In the genomic region with DNA sequence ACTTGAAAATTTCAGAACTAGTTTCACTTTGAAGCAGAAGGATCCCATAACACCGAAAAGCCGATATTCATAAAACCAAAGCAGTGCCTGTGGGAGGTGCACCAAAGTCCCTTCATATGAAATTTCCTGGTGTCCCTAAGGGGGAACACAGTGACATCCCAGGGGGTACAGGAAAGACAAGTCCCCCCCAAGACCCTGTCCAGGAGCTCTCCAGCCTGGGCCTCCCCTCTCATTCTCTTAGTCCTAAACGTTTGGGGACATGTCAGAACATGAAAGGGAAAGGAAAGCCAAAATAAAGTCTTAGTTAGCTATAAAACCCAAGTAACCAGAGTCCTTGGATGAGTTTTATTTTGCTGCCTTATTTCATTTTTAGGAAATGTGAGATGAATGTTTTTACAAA, we compare ENCODE assay signal across 15 cellular contexts. TPM values are rescaled to one million over a fixed set of nuclear protein-coding genes. Genes with fewer than 3 reads are reported as not detected.
DNase-seq lines count a peak whose midpoint lies in the region; ATAC-seq, FAIRE-seq and TF ChIP-seq lines count a peak whose summit lies in the region.
"Had no signal": no experiment of that assay in that cellular context is flagged by ENCODE, and none has a peak within 500 bp of the region (broad histone marks: within the 10 kb centered on the region; RNA-seq: fewer than 3 reads in every experiment).

No MANE protein-coding gene starts in this region.

- no peaks in the 10 kb centered on the region for H3K36me3 ChIP-seq in heart right ventricle
- H3K36me3 ChIP-seq: ascending aorta, lower lobe of right lung had no signal

- no peaks in the 10 kb centered on the region for H3K9me3 ChIP-seq in heart right ventricle
- H3K9me3 ChIP-seq: ascending aorta, lower lobe of right lung had no signal

- peak overlapping the region in 4 of 10 donors; percentile 35 to 62 (median 39) for H3K27ac ChIP-seq in heart right ventricle
- H3K27ac ChIP-seq: coronary artery, lower lobe of right lung had no signal

- TF ChIP-seq CTCF in heart right ventricle (IDR thresholded peaks at IDR 0.05): no peak
- no peak for TF ChIP-seq CTCF in NB4 (IDR thresholded peaks at IDR 0.05; ENCODE audit: low read depth, low read length)
- TF ChIP-seq CTCF in foreskin fibroblast (IDR thresholded peaks at IDR 0.05; ENCODE audit: low read depth, low read length): no peak

- intact Hi-C loops in heart right ventricle (cut with DNase I): no loop called here
- intact Hi-C loops in Right ventricle myocardium superior (cut with DNase I): no loop called here

- no peaks in the 10 kb centered on the region for H3K27me3 ChIP-seq in heart right ventricle
- H3K27me3 ChIP-seq: ascending aorta had no signal

- peaks cover 0 to 23% (median 0%) of the 10 kb centered on the region in 9 donors for H3K4me1 ChIP-seq in heart right ventricle
- H3K4me1 ChIP-seq: ascending aorta, lower lobe of right lung had no signal

- 74% methylated on average over 3 of the region's 3 CpGs for WGBS in heart right ventricle, 2 donors

- no peak for TF ChIP-seq POLR2A in NB4 (IDR thresholded peaks at IDR 0.05; ENCODE audit: extremely low read depth, insufficient read length)

- peak overlapping the region in 6 of 10 donors; percentile 5 to 29 (median 26) for H3K4me3 ChIP-seq in heart right ventricle
- peak overlapping the region; percentile 29 for H3K4me3 ChIP-seq in NB4 (ENCODE audit: low read depth, low read length)
- peak overlapping the region; percentile 24 to 43 for H3K4me3 ChIP-seq in foreskin fibroblast (ENCODE audit: low read depth in 1 of 2, low read length in 2 of 2)
- H3K4me3 ChIP-seq: coronary artery, lower lobe of right lung had no signal

- DNase-seq in heart right ventricle (no peak), Right ventricle myocardium superior (no peak), NB4 (ENCODE audit: low read depth) (no peak), foreskin fibroblast (peak in 1 of 2 donors; percentile 7), NCI-H1694 treated with DMSO at 0.1 percent for 48 hours (lab: John Stamatoyannopoulos, UW) (no peak), NCI-H2081 (lab: John Stamatoyannopoulos, UW) (no peak), amniotic stem cell (lab: John Stamatoyannopoulos, UW) (no peak), GM19239 (ENCODE audit: insufficient read length, low spot score) (no peak)
- DNase-seq: H9, lower lobe of right lung, NCI-H187, NCI-H69 had no signal

- FAIRE-seq in GM19239 (lab: Jason Lieb, UNC): no peak

- ATAC-seq in heart right ventricle (no peak), Right ventricle myocardium superior (ENCODE audit: poor library complexity) (no peak)
- ATAC-seq: esophagus mucosa, lower lobe of right lung had no signal

RNA-seq across cellular contexts. Expression of a gene that starts 56.6 kb away (rescaled TPM):
- total RNA-seq in heart right ventricle (10 to 100 TPM; 20.0 to 25.9 (median 22.9) TPM), Right ventricle myocardium superior (20.2 TPM)
- 10 to 100 TPM; 27.1 to 40.6 TPM for polyA plus RNA-seq in heart right ventricle

RNA-seq across cellular contexts. Expression of a gene that starts 56.7 kb away (rescaled TPM):
- total RNA-seq in heart right ventricle: 1 to 10 TPM in 3 of 10 donors, under 1 TPM in 6, not detected in 1; 0.07 to 1.8 (median 0.23) TPM
- polyA plus RNA-seq in heart right ventricle: under 1 TPM; 0.06 to 0.15 TPM
- 0.32 TPM for total RNA-seq in Right ventricle myocardium superior
- total RNA-seq: ascending aorta had no signal
